In genomic region chr14:84036863-84037262, GRCh38 we compare ENCODE assay signal across 1 cellular context.
TF ChIP-seq lines count a peak whose summit lies in the region.

No MANE protein-coding gene starts in this region.

TF ChIP-seq in GM12878, 131 proteins besides CTCF, POLR2A, EP300 and RAD21 (continued from another document):
- TF ChIP-seq RELB (IDR thresholded peaks at IDR 0.05; ENCODE audit: low read depth) (peak; percentile 78), SKIL (IDR thresholded peaks at IDR 0.05; ENCODE audit: low read depth, poor library complexity, severe bottlenecking) (no peak), SUZ12 (IDR thresholded peaks at IDR 0.05; ENCODE audit: unreplicated experiment) (no peak), ZNF687 (IDR thresholded peaks at IDR 0.05) (no peak), ZBTB4 (CRISPR knock-in tag; IDR thresholded peaks at IDR 0.05) (no peak), SPI1 (IDR thresholded peaks at IDR 0.05; ENCODE audit: borderline replicate concordance, insufficient read depth, low read depth, low read length) (no peak), SREBF2 (IDR thresholded peaks at IDR 0.05; ENCODE audit: low read length) (no peak), SP1 (IDR thresholded peaks at IDR 0.05; ENCODE audit: low read depth, low read length) (no peak), EZH2 (IDR thresholded peaks at IDR 0.05; ENCODE audit: borderline replicate concordance, control insufficient read depth, low read depth, low read length) (no peak), ZNF384 (IDR thresholded peaks at IDR 0.05; ENCODE audit: borderline replicate concordance, low read depth, low read length) (no peak), BCL3 (IDR thresholded peaks at IDR 0.05; ENCODE audit: borderline replicate concordance, insufficient read depth, low read depth, low read length, poor library complexity, severe bottlenecking) (no peak), RCOR1 (conservative IDR thresholded peaks at IDR 0.05; ENCODE audit: low read depth, low read length) (no peak), MXI1 (IDR thresholded peaks at IDR 0.05; ENCODE audit: low read depth, low read length) (no peak), HCFC1 (IDR thresholded peaks at IDR 0.05; ENCODE audit: low read length) (no peak), TARDBP (IDR thresholded peaks at IDR 0.05; ENCODE audit: borderline replicate concordance) (no peak), CEBPB (IDR thresholded peaks at IDR 0.05; ENCODE audit: borderline replicate concordance in 1 of 2, low read depth in 2 of 2, low read length in 2 of 2) (no peak), MTA3 (IDR thresholded peaks at IDR 0.05; ENCODE audit: borderline replicate concordance, low read length) (no peak), SMAD1 (IDR thresholded peaks at IDR 0.05; ENCODE audit: low read depth, partially characterized antibody) (no peak), FOS (IDR thresholded peaks at IDR 0.05; ENCODE audit: borderline replicate concordance, extremely low read depth, insufficient read length) (no peak), KAT2A (conservative IDR thresholded peaks at IDR 0.05; ENCODE audit: control insufficient read depth, low read depth, low read length) (no peak), SUPT20H (IDR thresholded peaks at IDR 0.05; ENCODE audit: borderline replicate concordance, control insufficient read depth, low read depth, low read length) (no peak), CREB1 (IDR thresholded peaks at IDR 0.05; ENCODE audit: low read depth) (no peak), YBX1 (IDR thresholded peaks at IDR 0.05) (no peak), ZNF24 (IDR thresholded peaks at IDR 0.05) (no peak), ZBTB11 (CRISPR knock-in tag; IDR thresholded peaks at IDR 0.05) (no peak), DPF2 (IDR thresholded peaks at IDR 0.05) (peak; percentile 92), ZNF592 (IDR thresholded peaks at IDR 0.05) (no peak), USF2 (IDR thresholded peaks at IDR 0.05; ENCODE audit: borderline replicate concordance, low read depth, low read length) (no peak), HDAC2 (IDR thresholded peaks at IDR 0.05) (no peak), ETV6 (conservative IDR thresholded peaks at IDR 0.05 in 1 of 2, IDR thresholded peaks at IDR 0.05 in 1 of 2; ENCODE audit: borderline replicate concordance in 1 of 2, low read depth in 1 of 2) (peak in 1 of 2 experiments; percentile 72; a peak in 2 of 4 replicates), ZZZ3 (IDR thresholded peaks at IDR 0.05; ENCODE audit: control insufficient read depth, insufficient read length, low read depth) (no peak), ATF3 (IDR thresholded peaks at IDR 0.05; ENCODE audit: borderline replicate concordance, extremely low read depth, low read depth, low read length) (no peak), RAD51 (IDR thresholded peaks at IDR 0.05) (no peak), CBFB (IDR thresholded peaks at IDR 0.05; ENCODE audit: low read depth) (no peak), CHD2 (IDR thresholded peaks at IDR 0.05; ENCODE audit: borderline replicate concordance, low read depth, low read length) (no peak), TAF1 (IDR thresholded peaks at IDR 0.05; ENCODE audit: borderline replicate concordance, low read depth, low read length) (no peak)
